In the genomic region with DNA sequence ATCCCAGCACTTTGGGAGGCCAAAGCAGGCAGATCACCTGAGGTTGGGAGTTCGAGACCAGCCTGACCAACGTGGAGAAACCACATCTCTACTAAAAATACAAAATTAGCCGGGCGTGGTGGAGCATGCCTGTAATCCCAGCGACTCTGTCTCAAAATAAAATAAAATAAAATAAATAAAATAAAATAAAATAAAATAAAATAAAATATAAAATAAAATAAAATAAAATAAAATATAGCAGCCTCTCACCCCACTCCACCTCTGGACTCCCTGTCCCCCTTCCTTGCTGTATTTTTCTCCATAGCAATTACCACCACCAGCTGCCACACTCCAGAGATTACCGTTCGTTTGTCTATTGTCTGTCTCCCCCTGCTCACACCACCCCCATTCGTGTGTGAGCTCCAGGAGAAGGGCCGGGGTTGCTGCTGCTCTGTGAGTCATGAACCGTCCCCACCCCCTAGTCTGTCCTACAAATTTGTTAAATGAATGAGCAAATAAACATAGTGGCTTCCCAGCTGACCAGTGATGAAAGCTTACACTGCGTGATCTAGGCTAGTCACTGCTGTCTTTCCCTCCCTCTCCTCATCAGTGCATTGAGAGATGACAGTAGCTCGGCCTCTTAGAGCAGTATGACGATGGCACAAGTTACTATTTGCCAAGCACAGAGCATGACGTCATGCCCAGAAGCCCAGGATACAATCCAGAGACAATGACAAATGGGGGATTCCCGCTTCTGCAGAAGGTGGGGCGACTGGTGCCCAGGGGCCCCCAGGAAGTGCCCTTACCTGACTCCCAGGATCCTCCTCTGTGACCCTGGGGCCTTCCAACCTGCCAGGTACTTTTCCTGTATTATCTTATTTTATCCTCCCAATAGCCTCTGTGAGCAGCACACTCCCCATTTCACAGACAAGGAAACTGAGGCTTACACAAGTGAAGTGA, we compare ENCODE assay signal across 1 cellular context.
TF ChIP-seq lines count a peak whose summit lies in the region.

No MANE protein-coding gene starts in this region.

TF ChIP-seq in K562, 482 proteins besides CTCF, POLR2A, EP300 and RAD21 (continued from another document and continues in another):
- TF ChIP-seq, protein P1, sequence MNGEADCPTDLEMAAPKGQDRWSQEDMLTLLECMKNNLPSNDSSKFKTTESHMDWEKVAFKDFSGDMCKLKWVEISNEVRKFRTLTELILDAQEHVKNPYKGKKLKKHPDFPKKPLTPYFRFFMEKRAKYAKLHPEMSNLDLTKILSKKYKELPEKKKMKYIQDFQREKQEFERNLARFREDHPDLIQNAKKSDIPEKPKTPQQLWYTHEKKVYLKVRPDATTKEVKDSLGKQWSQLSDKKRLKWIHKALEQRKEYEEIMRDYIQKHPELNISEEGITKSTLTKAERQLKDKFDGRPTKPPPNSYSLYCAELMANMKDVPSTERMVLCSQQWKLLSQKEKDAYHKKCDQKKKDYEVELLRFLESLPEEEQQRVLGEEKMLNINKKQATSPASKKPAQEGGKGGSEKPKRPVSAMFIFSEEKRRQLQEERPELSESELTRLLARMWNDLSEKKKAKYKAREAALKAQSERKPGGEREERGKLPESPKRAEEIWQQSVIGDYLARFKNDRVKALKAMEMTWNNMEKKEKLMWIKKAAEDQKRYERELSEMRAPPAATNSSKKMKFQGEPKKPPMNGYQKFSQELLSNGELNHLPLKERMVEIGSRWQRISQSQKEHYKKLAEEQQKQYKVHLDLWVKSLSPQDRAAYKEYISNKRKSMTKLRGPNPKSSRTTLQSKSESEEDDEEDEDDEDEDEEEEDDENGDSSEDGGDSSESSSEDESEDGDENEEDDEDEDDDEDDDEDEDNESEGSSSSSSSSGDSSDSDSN (IDR thresholded peaks at IDR 0.05; ENCODE audit: borderline replicate concordance in 1 of 2, low read depth in 2 of 2, low read length in 2 of 2), result 0 out of 4 replicates have a peak, but pooled peaks of 1 of the 2 experiments have one; percentile 41
- TF ChIP-seq, protein P2, sequence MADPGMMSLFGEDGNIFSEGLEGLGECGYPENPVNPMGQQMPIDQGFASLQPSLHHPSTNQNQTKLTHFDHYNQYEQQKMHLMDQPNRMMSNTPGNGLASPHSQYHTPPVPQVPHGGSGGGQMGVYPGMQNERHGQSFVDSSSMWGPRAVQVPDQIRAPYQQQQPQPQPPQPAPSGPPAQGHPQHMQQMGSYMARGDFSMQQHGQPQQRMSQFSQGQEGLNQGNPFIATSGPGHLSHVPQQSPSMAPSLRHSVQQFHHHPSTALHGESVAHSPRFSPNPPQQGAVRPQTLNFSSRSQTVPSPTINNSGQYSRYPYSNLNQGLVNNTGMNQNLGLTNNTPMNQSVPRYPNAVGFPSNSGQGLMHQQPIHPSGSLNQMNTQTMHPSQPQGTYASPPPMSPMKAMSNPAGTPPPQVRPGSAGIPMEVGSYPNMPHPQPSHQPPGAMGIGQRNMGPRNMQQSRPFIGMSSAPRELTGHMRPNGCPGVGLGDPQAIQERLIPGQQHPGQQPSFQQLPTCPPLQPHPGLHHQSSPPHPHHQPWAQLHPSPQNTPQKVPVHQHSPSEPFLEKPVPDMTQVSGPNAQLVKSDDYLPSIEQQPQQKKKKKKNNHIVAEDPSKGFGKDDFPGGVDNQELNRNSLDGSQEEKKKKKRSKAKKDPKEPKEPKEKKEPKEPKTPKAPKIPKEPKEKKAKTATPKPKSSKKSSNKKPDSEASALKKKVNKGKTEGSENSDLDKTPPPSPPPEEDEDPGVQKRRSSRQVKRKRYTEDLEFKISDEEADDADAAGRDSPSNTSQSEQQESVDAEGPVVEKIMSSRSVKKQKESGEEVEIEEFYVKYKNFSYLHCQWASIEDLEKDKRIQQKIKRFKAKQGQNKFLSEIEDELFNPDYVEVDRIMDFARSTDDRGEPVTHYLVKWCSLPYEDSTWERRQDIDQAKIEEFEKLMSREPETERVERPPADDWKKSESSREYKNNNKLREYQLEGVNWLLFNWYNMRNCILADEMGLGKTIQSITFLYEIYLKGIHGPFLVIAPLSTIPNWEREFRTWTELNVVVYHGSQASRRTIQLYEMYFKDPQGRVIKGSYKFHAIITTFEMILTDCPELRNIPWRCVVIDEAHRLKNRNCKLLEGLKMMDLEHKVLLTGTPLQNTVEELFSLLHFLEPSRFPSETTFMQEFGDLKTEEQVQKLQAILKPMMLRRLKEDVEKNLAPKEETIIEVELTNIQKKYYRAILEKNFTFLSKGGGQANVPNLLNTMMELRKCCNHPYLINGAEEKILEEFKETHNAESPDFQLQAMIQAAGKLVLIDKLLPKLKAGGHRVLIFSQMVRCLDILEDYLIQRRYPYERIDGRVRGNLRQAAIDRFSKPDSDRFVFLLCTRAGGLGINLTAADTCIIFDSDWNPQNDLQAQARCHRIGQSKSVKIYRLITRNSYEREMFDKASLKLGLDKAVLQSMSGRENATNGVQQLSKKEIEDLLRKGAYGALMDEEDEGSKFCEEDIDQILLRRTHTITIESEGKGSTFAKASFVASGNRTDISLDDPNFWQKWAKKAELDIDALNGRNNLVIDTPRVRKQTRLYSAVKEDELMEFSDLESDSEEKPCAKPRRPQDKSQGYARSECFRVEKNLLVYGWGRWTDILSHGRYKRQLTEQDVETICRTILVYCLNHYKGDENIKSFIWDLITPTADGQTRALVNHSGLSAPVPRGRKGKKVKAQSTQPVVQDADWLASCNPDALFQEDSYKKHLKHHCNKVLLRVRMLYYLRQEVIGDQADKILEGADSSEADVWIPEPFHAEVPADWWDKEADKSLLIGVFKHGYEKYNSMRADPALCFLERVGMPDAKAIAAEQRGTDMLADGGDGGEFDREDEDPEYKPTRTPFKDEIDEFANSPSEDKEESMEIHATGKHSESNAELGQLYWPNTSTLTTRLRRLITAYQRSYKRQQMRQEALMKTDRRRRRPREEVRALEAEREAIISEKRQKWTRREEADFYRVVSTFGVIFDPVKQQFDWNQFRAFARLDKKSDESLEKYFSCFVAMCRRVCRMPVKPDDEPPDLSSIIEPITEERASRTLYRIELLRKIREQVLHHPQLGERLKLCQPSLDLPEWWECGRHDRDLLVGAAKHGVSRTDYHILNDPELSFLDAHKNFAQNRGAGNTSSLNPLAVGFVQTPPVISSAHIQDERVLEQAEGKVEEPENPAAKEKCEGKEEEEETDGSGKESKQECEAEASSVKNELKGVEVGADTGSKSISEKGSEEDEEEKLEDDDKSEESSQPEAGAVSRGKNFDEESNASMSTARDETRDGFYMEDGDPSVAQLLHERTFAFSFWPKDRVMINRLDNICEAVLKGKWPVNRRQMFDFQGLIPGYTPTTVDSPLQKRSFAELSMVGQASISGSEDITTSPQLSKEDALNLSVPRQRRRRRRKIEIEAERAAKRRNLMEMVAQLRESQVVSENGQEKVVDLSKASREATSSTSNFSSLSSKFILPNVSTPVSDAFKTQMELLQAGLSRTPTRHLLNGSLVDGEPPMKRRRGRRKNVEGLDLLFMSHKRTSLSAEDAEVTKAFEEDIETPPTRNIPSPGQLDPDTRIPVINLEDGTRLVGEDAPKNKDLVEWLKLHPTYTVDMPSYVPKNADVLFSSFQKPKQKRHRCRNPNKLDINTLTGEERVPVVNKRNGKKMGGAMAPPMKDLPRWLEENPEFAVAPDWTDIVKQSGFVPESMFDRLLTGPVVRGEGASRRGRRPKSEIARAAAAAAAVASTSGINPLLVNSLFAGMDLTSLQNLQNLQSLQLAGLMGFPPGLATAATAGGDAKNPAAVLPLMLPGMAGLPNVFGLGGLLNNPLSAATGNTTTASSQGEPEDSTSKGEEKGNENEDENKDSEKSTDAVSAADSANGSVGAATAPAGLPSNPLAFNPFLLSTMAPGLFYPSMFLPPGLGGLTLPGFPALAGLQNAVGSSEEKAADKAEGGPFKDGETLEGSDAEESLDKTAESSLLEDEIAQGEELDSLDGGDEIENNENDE (IDR thresholded peaks at IDR 0.05; ENCODE audit: low read depth, low read length), result no peak
- TF ChIP-seq ZFP1 (CRISPR knock-in tag; IDR thresholded peaks at IDR 0.05), result no peak
- peak; percentile 26; the same call in 1 of the 2 replicates for TF ChIP-seq HES1 (IDR thresholded peaks at IDR 0.05; ENCODE audit: low read depth)
- peak; percentile 74 for TF ChIP-seq FOSL1 (tag; conservative IDR thresholded peaks at IDR 0.05)
- TF ChIP-seq, protein P3, sequence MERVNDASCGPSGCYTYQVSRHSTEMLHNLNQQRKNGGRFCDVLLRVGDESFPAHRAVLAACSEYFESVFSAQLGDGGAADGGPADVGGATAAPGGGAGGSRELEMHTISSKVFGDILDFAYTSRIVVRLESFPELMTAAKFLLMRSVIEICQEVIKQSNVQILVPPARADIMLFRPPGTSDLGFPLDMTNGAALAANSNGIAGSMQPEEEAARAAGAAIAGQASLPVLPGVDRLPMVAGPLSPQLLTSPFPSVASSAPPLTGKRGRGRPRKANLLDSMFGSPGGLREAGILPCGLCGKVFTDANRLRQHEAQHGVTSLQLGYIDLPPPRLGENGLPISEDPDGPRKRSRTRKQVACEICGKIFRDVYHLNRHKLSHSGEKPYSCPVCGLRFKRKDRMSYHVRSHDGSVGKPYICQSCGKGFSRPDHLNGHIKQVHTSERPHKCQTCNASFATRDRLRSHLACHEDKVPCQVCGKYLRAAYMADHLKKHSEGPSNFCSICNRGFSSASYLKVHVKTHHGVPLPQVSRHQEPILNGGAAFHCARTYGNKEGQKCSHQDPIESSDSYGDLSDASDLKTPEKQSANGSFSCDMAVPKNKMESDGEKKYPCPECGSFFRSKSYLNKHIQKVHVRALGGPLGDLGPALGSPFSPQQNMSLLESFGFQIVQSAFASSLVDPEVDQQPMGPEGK (CRISPR knock-in tag; IDR thresholded peaks at IDR 0.05; ENCODE audit: borderline replicate concordance), result no peak
- peak; percentile 79; the same call in 1 of the 2 replicates for TF ChIP-seq SMARCA5 (IDR thresholded peaks at IDR 0.05)
- TF ChIP-seq, protein P4, sequence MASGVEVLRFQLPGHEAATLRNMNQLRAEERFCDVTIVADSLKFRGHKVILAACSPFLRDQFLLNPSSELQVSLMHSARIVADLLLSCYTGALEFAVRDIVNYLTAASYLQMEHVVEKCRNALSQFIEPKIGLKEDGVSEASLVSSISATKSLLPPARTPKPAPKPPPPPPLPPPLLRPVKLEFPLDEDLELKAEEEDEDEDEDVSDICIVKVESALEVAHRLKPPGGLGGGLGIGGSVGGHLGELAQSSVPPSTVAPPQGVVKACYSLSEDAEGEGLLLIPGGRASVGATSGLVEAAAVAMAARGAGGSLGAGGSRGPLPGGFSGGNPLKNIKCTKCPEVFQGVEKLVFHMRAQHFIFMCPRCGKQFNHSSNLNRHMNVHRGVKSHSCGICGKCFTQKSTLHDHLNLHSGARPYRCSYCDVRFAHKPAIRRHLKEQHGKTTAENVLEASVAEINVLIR (CRISPR knock-in tag; IDR thresholded peaks at IDR 0.05), result peak; percentile 51; the same call in 1 of the 2 replicates
- TF ChIP-seq MAFF (IDR thresholded peaks at IDR 0.05; ENCODE audit: low read length), result peak; percentile 19; the same call in 1 of the 2 replicates
- no peak for TF ChIP-seq SIX5 (IDR thresholded peaks at IDR 0.05; ENCODE audit: borderline replicate concordance in 1 of 2, insufficient read depth in 1 of 2, low read depth in 1 of 2, low read length in 2 of 2)
- peak; percentile 88 for TF ChIP-seq BCOR (IDR thresholded peaks at IDR 0.05)
- TF ChIP-seq POLR2B (IDR thresholded peaks at IDR 0.05; ENCODE audit: low read depth, partially characterized antibody), result peak; percentile 26
- no peak for TF ChIP-seq SNIP1 (IDR thresholded peaks at IDR 0.05; ENCODE audit: low read depth)
- TF ChIP-seq CBX3 (IDR thresholded peaks at IDR 0.05; ENCODE audit: borderline replicate concordance in 1 of 2, low read length in 2 of 2), result peak in 1 of 2 experiments; percentile 39; a peak in 1 of 3 replicates
- peak; percentile 97 for TF ChIP-seq TAF9B (IDR thresholded peaks at IDR 0.05; ENCODE audit: partially characterized antibody)
- TF ChIP-seq, protein P5, sequence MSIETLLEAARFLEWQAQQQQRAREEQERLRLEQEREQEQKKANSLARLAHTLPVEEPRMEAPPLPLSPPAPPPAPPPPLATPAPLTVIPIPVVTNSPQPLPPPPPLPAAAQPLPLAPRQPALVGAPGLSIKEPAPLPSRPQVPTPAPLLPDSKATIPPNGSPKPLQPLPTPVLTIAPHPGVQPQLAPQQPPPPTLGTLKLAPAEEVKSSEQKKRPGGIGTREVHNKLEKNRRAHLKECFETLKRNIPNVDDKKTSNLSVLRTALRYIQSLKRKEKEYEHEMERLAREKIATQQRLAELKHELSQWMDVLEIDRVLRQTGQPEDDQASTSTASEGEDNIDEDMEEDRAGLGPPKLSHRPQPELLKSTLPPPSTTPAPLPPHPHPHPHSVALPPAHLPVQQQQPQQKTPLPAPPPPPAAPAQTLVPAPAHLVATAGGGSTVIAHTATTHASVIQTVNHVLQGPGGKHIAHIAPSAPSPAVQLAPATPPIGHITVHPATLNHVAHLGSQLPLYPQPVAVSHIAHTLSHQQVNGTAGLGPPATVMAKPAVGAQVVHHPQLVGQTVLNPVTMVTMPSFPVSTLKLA (conservative IDR thresholded peaks at IDR 0.05), result peak in 1 of 2 experiments; percentile 60; a peak in 1 of 4 replicates
- TF ChIP-seq MAFK (IDR thresholded peaks at IDR 0.05; ENCODE audit: low read length), result peak; percentile 29; the same call in 1 of the 2 replicates
- 0 out of 4 replicates have a peak, but pooled peaks of 1 of the 2 experiments have one; percentile 51 for TF ChIP-seq SIN3A (IDR thresholded peaks at IDR 0.05; ENCODE audit: borderline replicate concordance in 2 of 2, control insufficient read depth in 1 of 2, low read depth in 2 of 2, low read length in 2 of 2)
- no peak for TF ChIP-seq GTF2B (IDR thresholded peaks at IDR 0.05; ENCODE audit: extremely low read depth, insufficient read length)
- TF ChIP-seq PURB (CRISPR knock-in tag; IDR thresholded peaks at IDR 0.05; ENCODE audit: low read depth), result no peak
- TF ChIP-seq HDAC2 (IDR thresholded peaks at IDR 0.05), result peak; percentile 42; the same call in 1 of the 2 replicates
- TF ChIP-seq ATF3 (IDR thresholded peaks at IDR 0.05), result peak; percentile 99
- TF ChIP-seq ATF3 (CRISPR knock-in tag; conservative IDR thresholded peaks at IDR 0.05), result peak; percentile 84; the same call in 1 of the 2 replicates
- TF ChIP-seq CBFA2T3 (IDR thresholded peaks at IDR 0.05), result peak; percentile 51
- 0 out of 2 replicates have a peak, but pooled peaks have one; percentile 14 for TF ChIP-seq PHF8 (IDR thresholded peaks at IDR 0.05; ENCODE audit: borderline replicate concordance, low read length)
- peak; percentile 53 to 56; a peak in 3 of 4 replicates for TF ChIP-seq FOXK2 (conservative IDR thresholded peaks at IDR 0.05 in 1 of 2, IDR thresholded peaks at IDR 0.05 in 1 of 2; ENCODE audit: low read depth in 2 of 2)
- peak; percentile 72 for TF ChIP-seq NCOR1 (IDR thresholded peaks at IDR 0.05)
- TF ChIP-seq ZFP30 (CRISPR knock-in tag; IDR thresholded peaks at IDR 0.05; ENCODE audit: borderline replicate concordance), result no peak
